29 cellular contexts compared by ENCODE assay signal in the genomic region with DNA sequence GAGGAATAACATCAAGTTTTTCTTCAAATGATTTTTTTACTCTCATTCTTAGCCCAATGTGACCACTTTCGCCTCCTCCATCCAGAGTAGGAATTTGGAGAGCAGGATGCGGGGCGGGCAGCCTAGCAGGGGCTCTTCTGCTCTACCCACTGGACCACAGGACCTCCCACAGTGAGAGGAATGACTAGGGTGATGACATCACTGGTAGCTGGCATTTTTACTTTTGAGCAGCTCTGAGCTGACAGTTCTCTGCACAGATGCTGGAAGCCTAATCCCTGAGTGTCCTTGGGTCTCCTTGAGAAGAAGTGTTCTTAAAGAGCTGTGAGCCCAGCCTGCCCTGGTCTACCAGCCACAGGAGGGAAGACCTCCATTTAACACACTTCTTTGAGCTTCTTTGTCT. TPM values are rescaled to one million over a fixed set of nuclear protein-coding genes. Genes with fewer than 3 reads are reported as not detected.
DNase-seq lines count a peak whose midpoint lies in the region; ATAC-seq, FAIRE-seq and TF ChIP-seq lines count a peak whose summit lies in the region.
"Had no signal": no experiment of that assay in that cellular context is flagged by ENCODE, and none has a peak within 500 bp of the region (broad histone marks: within the 10 kb centered on the region; RNA-seq: fewer than 3 reads in every experiment).

No MANE protein-coding gene starts in this region.

- H3K9ac ChIP-seq in neural progenitor cell = no peak overlapping the region
- no peak overlapping the region for H3K9ac ChIP-seq in kidney (ENCODE audit: low read length in 2 of 2)
- H3K9ac ChIP-seq: BLaER1 had no signal

- TF ChIP-seq POLR2A in esophagus muscularis mucosa (IDR thresholded peaks at IDR 0.05; ENCODE audit: low read depth) = no peak

- peak; percentile 13 for ATAC-seq in activated CD8-positive, alpha-beta T cell treated with anti-CD3 and anti-CD28 coated beads for 36 hours
- ATAC-seq in activated CD8-positive, alpha-beta T cell treated with anti-CD3 and anti-CD28 coated beads, Interleukin-2, amount 10 ng/mL, durations not matched to agents 7 days and 5 days = no peak
- no peak for ATAC-seq in GM21360 (IDR thresholded peaks at IDR 0.05; ENCODE audit: unreplicated experiment)
- ATAC-seq: activated CD4-positive, alpha-beta T cell treated with anti-CD3 and anti-CD28 coated beads for 36 hours; GM12878; heart left ventricle; left lung; pancreas; stimulated activated memory B cell treated with anti-CD40 and anti-IgM and Interleukin-4, amounts not matched to agents 10 μg/mL and 1 μg/mL and 100 μg/mL, for 72 hours had no signal

- no peaks in the 10 kb centered on the region for H3K4me1 Mint-ChIP-seq in activated CD8-positive, alpha-beta T cell treated with anti-CD3 and anti-CD28 coated beads for 36 hours (ENCODE audit: low read depth)
- H3K4me1 Mint-ChIP-seq in activated CD8-positive, alpha-beta T cell treated with anti-CD3 and anti-CD28 coated beads, Interleukin-2, amount 10 ng/mL, durations not matched to agents 7 days and 5 days (ENCODE audit: low read depth) = no peaks in the 10 kb centered on the region
- H3K4me1 Mint-ChIP-seq in neural progenitor cell = peaks cover 28% of the 10 kb centered on the region
- H3K4me1 Mint-ChIP-seq: activated CD4-positive, alpha-beta T cell treated with anti-CD3 and anti-CD28 coated beads for 36 hours; immature natural killer cell; stimulated activated memory B cell treated with anti-CD40 and anti-IgM and Interleukin-4, amounts not matched to agents 10 μg/mL and 1 μg/mL and 100 μg/mL, for 72 hours had no signal

- peaks cover 6% of the 10 kb centered on the region for H3F3A ChIP-seq in neural progenitor cell (ENCODE audit: low read depth)

- H3K36me3 Mint-ChIP-seq in activated CD8-positive, alpha-beta T cell treated with anti-CD3 and anti-CD28 coated beads for 36 hours (ENCODE audit: low read depth) = no peaks in the 10 kb centered on the region
- H3K36me3 Mint-ChIP-seq in activated CD8-positive, alpha-beta T cell treated with anti-CD3 and anti-CD28 coated beads, Interleukin-2, amount 10 ng/mL, durations not matched to agents 7 days and 5 days (ENCODE audit: low read depth) = no peaks in the 10 kb centered on the region
- H3K36me3 Mint-ChIP-seq in neural progenitor cell = no peaks in the 10 kb centered on the region
- H3K36me3 Mint-ChIP-seq: activated naive CD4-positive, alpha-beta T cell treated with anti-CD3 and anti-CD28 coated beads, Interleukin-2, amount 50 U/mL, for 72 hours; immature natural killer cell; naive B cell; stimulated activated memory B cell treated with anti-CD40 and anti-IgM and Interleukin-4, amounts not matched to agents 10 μg/mL and 1 μg/mL and 100 μg/mL, for 72 hours had no signal

- H3K4me1 ChIP-seq in neural progenitor cell (peaks cover 10% of the 10 kb centered on the region), esophagus muscularis mucosa (peaks cover 9 to 27% (median 25%) of the 10 kb centered on the region in 4 donors), kidney (ENCODE audit: control insufficient read depth in 1 of 2, insufficient read depth in 1 of 2, low read depth in 1 of 2, low read length in 2 of 2) (no peaks in the 10 kb centered on the region)
- H3K4me1 ChIP-seq: pancreas had no signal

- 65% methylated on average over 3 of the region's 3 CpGs for WGBS in esophagus muscularis mucosa

- FAIRE-seq in HTR-8/SVneo (lab: Jason Lieb, UNC) (peak; percentile 65), kidney (lab: Jason Lieb, UNC) (no peak)
- FAIRE-seq: GM12878, pancreas, TTC549 had no signal

- no peaks in the 10 kb centered on the region for H3K9me3 Mint-ChIP-seq in activated CD8-positive, alpha-beta T cell treated with anti-CD3 and anti-CD28 coated beads for 36 hours
- H3K9me3 Mint-ChIP-seq in activated CD8-positive, alpha-beta T cell treated with anti-CD3 and anti-CD28 coated beads, Interleukin-2, amount 10 ng/mL, durations not matched to agents 7 days and 5 days (ENCODE audit: insufficient read depth) = no peaks in the 10 kb centered on the region
- H3K9me3 Mint-ChIP-seq in neural progenitor cell = no peaks in the 10 kb centered on the region
- H3K9me3 Mint-ChIP-seq: activated naive CD4-positive, alpha-beta T cell treated with anti-CD3 and anti-CD28 coated beads, Interleukin-2, amount 50 U/mL, for 72 hours; HFFc6; immature natural killer cell; stimulated activated memory B cell treated with anti-CD40 and anti-IgM and Interleukin-4, amounts not matched to agents 10 μg/mL and 1 μg/mL and 100 μg/mL, for 72 hours had no signal

- H3K27me3 ChIP-seq in neural progenitor cell (peaks cover 69% of the 10 kb centered on the region), esophagus muscularis mucosa (peaks cover 0 to 93% (median 26%) of the 10 kb centered on the region in 4 donors)
- H3K27me3 ChIP-seq: right atrium auricular region had no signal

- H3K9me3 ChIP-seq in neural progenitor cell (ENCODE audit: low read depth) (no peaks in the 10 kb centered on the region), esophagus muscularis mucosa (no peaks in the 10 kb centered on the region), kidney (ENCODE audit: control insufficient read depth in 1 of 2, low read length in 2 of 2) (no peaks in the 10 kb centered on the region)
- H3K9me3 ChIP-seq: heart left ventricle, left lung, pancreas, right atrium auricular region had no signal

- TF ChIP-seq EP300 in esophagus muscularis mucosa (IDR thresholded peaks at IDR 0.05) = no peak

- no peak overlapping the region for H2AFZ ChIP-seq in neural progenitor cell (replicated peaks)

- H3K27me3 Mint-ChIP-seq in activated CD8-positive, alpha-beta T cell treated with anti-CD3 and anti-CD28 coated beads for 36 hours = peaks cover 42% of the 10 kb centered on the region
- H3K27me3 Mint-ChIP-seq in activated CD8-positive, alpha-beta T cell treated with anti-CD3 and anti-CD28 coated beads, Interleukin-2, amount 10 ng/mL, durations not matched to agents 7 days and 5 days (ENCODE audit: low read depth) = peaks cover 47% of the 10 kb centered on the region
- peaks cover 38% of the 10 kb centered on the region for H3K27me3 Mint-ChIP-seq in neural progenitor cell (ENCODE audit: insufficient read depth, low read depth)

- no peak overlapping the region for H3K4me3 Mint-ChIP-seq in activated CD8-positive, alpha-beta T cell treated with anti-CD3 and anti-CD28 coated beads for 36 hours
- H3K4me3 Mint-ChIP-seq in activated CD8-positive, alpha-beta T cell treated with anti-CD3 and anti-CD28 coated beads, Interleukin-2, amount 10 ng/mL, durations not matched to agents 7 days and 5 days = no peak overlapping the region
- H3K4me3 Mint-ChIP-seq in neural progenitor cell = peak overlapping the region; percentile 84
- H3K4me3 Mint-ChIP-seq: activated CD4-positive, alpha-beta T cell treated with anti-CD3 and anti-CD28 coated beads for 36 hours; HFFc6; immature natural killer cell; stimulated activated memory B cell treated with anti-CD40 and anti-IgM and Interleukin-4, amounts not matched to agents 10 μg/mL and 1 μg/mL and 100 μg/mL, for 72 hours had no signal

- intact Hi-C loops in activated CD8-positive, alpha-beta T cell treated with anti-CD3 and anti-CD28 coated beads for 36 hours (cut with micrococcal nuclease) = no loop called here
- intact Hi-C loops in esophagus muscularis mucosa (cut with DNase I) (no loop called here), kidney (cut with DNase I) (no loop called here)

- CTCF ChIA-PET in activated CD8-positive, alpha-beta T cell treated with anti-CD3 and anti-CD28 coated beads for 36 hours (lab: Charles Lee) = interaction anchor here (1.8 kb wide), 1 partner anchor 265 kb away, joined by 4 read pairs; no protein-coding TSS in a partner anchor
- CTCF ChIA-PET in activated CD8-positive, alpha-beta T cell treated with anti-CD3 and anti-CD28 coated beads, Interleukin-2, amount 10 ng/mL, durations not matched to agents 7 days and 5 days (lab: Charles Lee) = no interaction called here

- no peaks in the 10 kb centered on the region for H3K79me2 ChIP-seq in neural progenitor cell (ENCODE audit: low read depth)

- no peak overlapping the region for H3K4me3 ChIP-seq in choroid plexus epithelial cell (ENCODE audit: low read depth, low read length)
- no peak overlapping the region for H3K4me3 ChIP-seq in neural progenitor cell
- H3K4me3 ChIP-seq in esophagus muscularis mucosa = no peak overlapping the region
- H3K4me3 ChIP-seq in kidney (ENCODE audit: low read length in 2 of 2) = no peak overlapping the region
- H3K4me3 ChIP-seq: BLaER1, GM12878, heart left ventricle, left lung, pancreas had no signal

- DNase-seq in activated CD8-positive, alpha-beta T cell treated with anti-CD3 and anti-CD28 coated beads for 36 hours = no peak
- DNase-seq in activated CD8-positive, alpha-beta T cell treated with anti-CD3 and anti-CD28 coated beads, Interleukin-2, amount 10 ng/mL, durations not matched to agents 7 days and 5 days = no peak
- DNase-seq in HTR-8/SVneo (ENCODE audit: insufficient read length, low spot score) (no peak), choroid plexus epithelial cell (ENCODE audit: low read depth) (peak; percentile 12), neural progenitor cell (ENCODE audit: low spot score) (peak; percentile 29), esophagus muscularis mucosa (ENCODE audit: extremely low spot score) (no peak), kidney (no peak)
- DNase-seq: ACHN; activated CD4-positive, alpha-beta T cell treated with anti-CD3 and anti-CD28 coated beads for 36 hours; anterior cingulate cortex; DMS79 treated with DMSO at 0.1 percent for 48 hours; heart left ventricle; HFFc6; immature natural killer cell; left lung; naive B cell; pancreas; stimulated activated CD4-positive, alpha-beta T cell treated with anti-CD3 and anti-CD28 coated beads, Interleukin-2, amount 100 ng/mL, for 48 hours had no signal

- peaks cover 12% of the 10 kb centered on the region for H4K20me1 ChIP-seq in neural progenitor cell (ENCODE audit: low read depth)

- no peaks in the 10 kb centered on the region for H3K36me3 ChIP-seq in neural progenitor cell
- no peaks in the 10 kb centered on the region for H3K36me3 ChIP-seq in esophagus muscularis mucosa
- no peaks in the 10 kb centered on the region for H3K36me3 ChIP-seq in kidney (ENCODE audit: control insufficient read depth in 1 of 2, insufficient read depth in 2 of 2, low read length in 2 of 2)
- H3K36me3 ChIP-seq: BLaER1, heart left ventricle, left lung, pancreas, right atrium auricular region had no signal

- H3K27ac ChIP-seq in neural progenitor cell (no peak overlapping the region), esophagus muscularis mucosa (replicated peaks in 1 of 4) (no peak overlapping the region), kidney (ENCODE audit: low read depth in 2 of 2, low read length in 2 of 2) (no peak overlapping the region)
- H3K27ac ChIP-seq: BLaER1, heart left ventricle, left lung, pancreas, right atrium auricular region had no signal

- no peak overlapping the region for H3K27ac Mint-ChIP-seq in activated CD8-positive, alpha-beta T cell treated with anti-CD3 and anti-CD28 coated beads for 36 hours
- no peak overlapping the region for H3K27ac Mint-ChIP-seq in activated CD8-positive, alpha-beta T cell treated with anti-CD3 and anti-CD28 coated beads, Interleukin-2, amount 10 ng/mL, durations not matched to agents 7 days and 5 days
- H3K27ac Mint-ChIP-seq in neural progenitor cell = no peak overlapping the region
- H3K27ac Mint-ChIP-seq: activated CD4-positive, alpha-beta T cell treated with anti-CD3 and anti-CD28 coated beads for 36 hours; activated naive CD4-positive, alpha-beta T cell treated with anti-CD3 and anti-CD28 coated beads, Interleukin-2, amount 50 U/mL, for 72 hours; HFFc6; immature natural killer cell; naive B cell; stimulated activated memory B cell treated with anti-CD40 and anti-IgM and Interleukin-4, amounts not matched to agents 10 μg/mL and 1 μg/mL and 100 μg/mL, for 72 hours had no signal

- POLR2A ChIA-PET in activated CD8-positive, alpha-beta T cell treated with anti-CD3 and anti-CD28 coated beads for 36 hours (lab: Charles Lee) = no interaction called here
- POLR2A ChIA-PET in activated CD8-positive, alpha-beta T cell treated with anti-CD3 and anti-CD28 coated beads, Interleukin-2, amount 10 ng/mL, durations not matched to agents 7 days and 5 days (lab: Charles Lee) = no interaction called here

- no peak overlapping the region for H3K4me2 ChIP-seq in neural progenitor cell
- H3K4me2 ChIP-seq: BLaER1 had no signal

- TF ChIP-seq CTCF in activated CD8-positive, alpha-beta T cell treated with anti-CD3 and anti-CD28 coated beads for 36 hours (IDR thresholded peaks at IDR 0.05) = no peak
- TF ChIP-seq CTCF in choroid plexus epithelial cell (conservative IDR thresholded peaks at IDR 0.05; ENCODE audit: low read depth, low read length) = no peak
- TF ChIP-seq CTCF in neural progenitor cell (IDR thresholded peaks at IDR 0.05) = no peak
- TF ChIP-seq CTCF in esophagus muscularis mucosa (IDR thresholded peaks at IDR 0.05) = no peak
- TF ChIP-seq CTCF in kidney (IDR thresholded peaks at IDR 0.05; ENCODE audit: borderline replicate concordance, extremely low read depth, insufficient read depth) = no peak

RNA-seq across cellular contexts. Expression of gene HCN4, which starts 1.4 kb away (rescaled TPM):
- not detected for total RNA-seq in activated CD8-positive, alpha-beta T cell treated with anti-CD3 and anti-CD28 coated beads for 36 hours
- not detected for total RNA-seq in activated CD8-positive, alpha-beta T cell treated with anti-CD3 and anti-CD28 coated beads, Interleukin-2, amount 10 ng/mL, durations not matched to agents 7 days and 5 days
- 0.41 and 0.50 TPM in 2 replicates for total RNA-seq in neural progenitor cell (ENCODE audit: low replicate concordance)
- total RNA-seq in esophagus muscularis mucosa = under 1 TPM in 1 of 4 donors, not detected in 3; 0.17 TPM
- 0.50 TPM for total RNA-seq in kidney
- 0.15 TPM for polyA plus RNA-seq in kidney (ENCODE audit: insufficient read depth, low read depth, low replicate concordance)
- total RNA-seq: activated CD4-positive, alpha-beta T cell treated with anti-CD3 and anti-CD28 coated beads for 36 hours; fibroblast of villous mesenchyme; HFFc6; mesenteric fat pad; RPMI7951; SK-MEL-5 had no signal
- polyA plus RNA-seq: immature natural killer cell had no signal

Comparison
In these comparisons a context has a peak if more than half of its experiments do, and no peak if none do; other contexts are left out.
1. DNase-seq: peak in choroid plexus epithelial cell (single experiment) and neural progenitor cell (single experiment); none in activated CD8-positive, alpha-beta T cell treated with anti-CD3 and anti-CD28 coated beads for 36 hours (single experiment), activated CD8-positive, alpha-beta T cell treated with anti-CD3 and anti-CD28 coated beads, Interleukin-2, amount 10 ng/mL, durations not matched to agents 7 days and 5 days (single experiment), HTR-8/SVneo (single experiment), esophagus muscularis mucosa (single experiment) and kidney (single experiment).